ENCODE assay signal across 10 cellular contexts in genomic region chrX:81259008-81259713, GRCh38. TPM values are rescaled to one million over a fixed set of nuclear protein-coding genes. Genes with fewer than 3 reads are reported as not detected.
DNase-seq lines count a peak whose midpoint lies in the region; ATAC-seq and TF ChIP-seq lines count a peak whose summit lies in the region.
"Had no signal": no experiment of that assay in that cellular context is flagged by ENCODE, and none has a peak within 500 bp of the region (broad histone marks: within the 10 kb centered on the region; RNA-seq: fewer than 3 reads in every experiment).

No MANE protein-coding gene starts in this region.

- TF ChIP-seq POLR2A in esophagus muscularis mucosa (IDR thresholded peaks at IDR 0.05; ENCODE audit: low read depth): no peak

- no peaks in the 10 kb centered on the region for H3K36me3 ChIP-seq in esophagus muscularis mucosa
- no peaks in the 10 kb centered on the region for H3K36me3 ChIP-seq in muscle layer of duodenum (ENCODE audit: control insufficient read depth in 1 of 2, insufficient read depth in 2 of 2, low read length in 2 of 2)

- 38% methylated on average over 1 of the region's 1 CpG for WGBS in esophagus muscularis mucosa

- H3K4me3 Mint-ChIP-seq in natural killer cell treated with Interleukin-12 subunit alpha and Interleukin-12 subunit beta and Interleukin-15 and Interleukin-18, amount 100 ng/mL, for 72 hours: peak overlapping the region; percentile 32
- H3K4me3 Mint-ChIP-seq in natural killer cell: no peak overlapping the region

- H3K27ac Mint-ChIP-seq in natural killer cell treated with Interleukin-12 subunit alpha and Interleukin-12 subunit beta and Interleukin-15 and Interleukin-18, amount 100 ng/mL, for 72 hours: peak overlapping the region; percentile 31 to 61
- H3K27ac Mint-ChIP-seq in natural killer cell: peak overlapping the region in 1 of 2 donors; percentile 64

- peak overlapping the region; percentile 62 to 79 (median 74) for H3K27ac ChIP-seq in esophagus muscularis mucosa (replicated peaks in 1 of 4)
- peak overlapping the region; percentile 84 for H3K27ac ChIP-seq in muscle layer of duodenum (ENCODE audit: low read length)
- H3K27ac ChIP-seq: psoas muscle had no signal

- no peaks in the 10 kb centered on the region for H3K27me3 Mint-ChIP-seq in natural killer cell treated with Interleukin-12 subunit alpha and Interleukin-12 subunit beta and Interleukin-15 and Interleukin-18, amount 100 ng/mL, for 72 hours
- H3K27me3 Mint-ChIP-seq in natural killer cell (ENCODE audit: low read depth in 2 of 2): no peaks in the 10 kb centered on the region

- peaks cover 13 to 14% of the 10 kb centered on the region in 2 donors for H3K4me1 Mint-ChIP-seq in natural killer cell treated with Interleukin-12 subunit alpha and Interleukin-12 subunit beta and Interleukin-15 and Interleukin-18, amount 100 ng/mL, for 72 hours (ENCODE audit: low read depth in 2 of 2)
- peaks cover 28 to 33% of the 10 kb centered on the region in 2 donors for H3K4me1 Mint-ChIP-seq in natural killer cell

- no peak for TF ChIP-seq EP300 in esophagus muscularis mucosa (IDR thresholded peaks at IDR 0.05)

- H3K27me3 ChIP-seq in esophagus muscularis mucosa (no peaks in the 10 kb centered on the region), muscle layer of duodenum (ENCODE audit: low read depth, low read length) (no peaks in the 10 kb centered on the region)

- TF ChIP-seq CTCF in natural killer cell (IDR thresholded peaks at IDR 0.05) (no peak), esophagus muscularis mucosa (IDR thresholded peaks at IDR 0.05) (no peak)

- peaks cover 0 to 74% (median 47%) of the 10 kb centered on the region in 4 donors for H3K4me1 ChIP-seq in esophagus muscularis mucosa
- H3K4me1 ChIP-seq in muscle layer of duodenum (ENCODE audit: control insufficient read depth in 1 of 2, insufficient read depth in 2 of 2, low read length in 2 of 2): peaks cover 4 to 13% of the 10 kb centered on the region in 2 donors
- H3K4me1 ChIP-seq: psoas muscle had no signal

- intact Hi-C loops in natural killer cell (cut with micrococcal nuclease): no loop called here
- intact Hi-C loops in esophagus muscularis mucosa (cut with DNase I): no loop called here

- H3K4me3 ChIP-seq in esophagus muscularis mucosa (no peak overlapping the region), muscle layer of duodenum (ENCODE audit: low read depth in 1 of 2, low read length in 2 of 2) (no peak overlapping the region)
- H3K4me3 ChIP-seq: psoas muscle had no signal

- H3K36me3 Mint-ChIP-seq in natural killer cell treated with Interleukin-12 subunit alpha and Interleukin-12 subunit beta and Interleukin-15 and Interleukin-18, amount 100 ng/mL, for 72 hours: no peaks in the 10 kb centered on the region
- H3K36me3 Mint-ChIP-seq in natural killer cell: no peaks in the 10 kb centered on the region

- no peaks in the 10 kb centered on the region for H3K9me3 Mint-ChIP-seq in natural killer cell treated with Interleukin-12 subunit alpha and Interleukin-12 subunit beta and Interleukin-15 and Interleukin-18, amount 100 ng/mL, for 72 hours
- no peaks in the 10 kb centered on the region for H3K9me3 Mint-ChIP-seq in natural killer cell

- no peak for ATAC-seq in natural killer cell treated with Interleukin-12 subunit alpha and Interleukin-12 subunit beta and Interleukin-15 and Interleukin-18, amount 100 ng/mL, for 72 hours
- ATAC-seq in natural killer cell (no peak), GM18519 (IDR thresholded peaks at IDR 0.05; ENCODE audit: low FRiP score, unreplicated experiment) (no peak)
- ATAC-seq: psoas muscle had no signal

- H3K9me3 ChIP-seq in esophagus muscularis mucosa (no peaks in the 10 kb centered on the region), muscle layer of duodenum (ENCODE audit: control insufficient read depth in 1 of 2, low read length in 2 of 2) (no peaks in the 10 kb centered on the region)
- H3K9me3 ChIP-seq: psoas muscle had no signal

- no peak for DNase-seq in natural killer cell treated with Interleukin-12 subunit alpha and Interleukin-12 subunit beta and Interleukin-15 and Interleukin-18, amount 100 ng/mL, for 72 hours (ENCODE audit: low spot score)
- DNase-seq in natural killer cell (no peak), esophagus muscularis mucosa (ENCODE audit: extremely low spot score) (no peak), inferior parietal cortex (ENCODE audit: extremely low spot score) (no peak), NCI-H2029 treated with DMSO at 0.1 percent for 48 hours (lab: John Stamatoyannopoulos, UW) (no peak), NCI-H69 (lab: John Stamatoyannopoulos, UW) (no peak)
- DNase-seq: NCI-H187, psoas muscle had no signal

RNA-seq across cellular contexts. Expression of gene SH3BGRL, which starts 57.3 kb away (rescaled TPM):
- 10 to 100 TPM; 31.5 to 67.1 TPM for total RNA-seq in natural killer cell treated with Interleukin-12 subunit alpha and Interleukin-12 subunit beta and Interleukin-15 and Interleukin-18, amount 100 ng/mL, for 72 hours
- total RNA-seq in natural killer cell: 100 to 1,000 TPM; 103 to 108 (median 108) TPM
- total RNA-seq in esophagus muscularis mucosa: 100 to 1,000 TPM; 251 to 338 (median 290) TPM

RNA-seq across cellular contexts. Expression of gene HMGN5, which starts 57.4 kb away (rescaled TPM):
- 1 to 10 TPM; 1.5 to 3.3 TPM for total RNA-seq in natural killer cell treated with Interleukin-12 subunit alpha and Interleukin-12 subunit beta and Interleukin-15 and Interleukin-18, amount 100 ng/mL, for 72 hours
- total RNA-seq in natural killer cell (1 to 10 TPM in 2 of 3 donors, under 1 TPM in 1; 0.95 to 1.3 (median 1.3) TPM), esophagus muscularis mucosa (10 to 100 TPM in 1 of 4 donors, 1 to 10 TPM in 3; 2.1 to 16.2 (median 3.2) TPM)
